1 cellular context compared by ENCODE assay signal in the genomic region with DNA sequence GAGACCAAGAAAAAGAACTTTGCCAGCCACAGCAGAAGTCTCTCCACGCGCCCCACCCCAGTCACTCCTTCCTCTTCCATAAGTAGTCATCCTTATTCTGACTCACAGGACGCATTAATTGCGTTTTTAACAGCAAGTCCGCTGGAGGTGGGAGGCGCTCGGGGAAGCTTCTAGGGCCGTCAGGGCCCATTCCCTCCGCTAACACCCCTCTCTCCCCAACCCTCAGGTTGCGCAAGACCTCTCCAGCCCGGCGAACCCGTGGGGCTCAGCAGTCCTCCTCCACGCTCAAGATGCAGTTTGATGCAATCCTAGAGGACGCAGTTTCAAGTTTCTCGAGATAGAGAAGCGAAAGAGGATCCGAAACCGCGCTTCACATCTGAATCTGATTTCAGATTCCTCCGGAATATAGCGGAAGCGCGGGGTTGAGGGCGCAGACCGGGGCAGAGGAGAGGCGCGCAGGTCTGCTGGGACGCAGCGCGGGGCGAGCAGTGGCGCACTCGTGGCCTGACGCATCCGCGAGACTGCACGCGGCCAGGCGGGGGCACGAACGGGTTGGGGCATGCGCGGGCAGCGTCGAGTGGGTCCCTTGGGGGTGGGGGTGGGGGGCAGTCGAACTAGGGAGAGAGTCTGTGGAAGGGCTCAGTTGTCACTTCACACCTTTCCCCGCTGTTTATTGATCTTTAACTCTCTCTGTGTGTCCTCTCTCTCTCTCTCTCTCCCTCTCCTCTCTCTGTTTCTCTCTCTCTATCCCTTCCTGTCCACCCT.
TF ChIP-seq lines count a peak whose summit lies in the region.

No MANE protein-coding gene starts in this region.

TF ChIP-seq in K562, 482 proteins besides CTCF, POLR2A, EP300 and RAD21 (continued from another document):
- TF ChIP-seq, protein P1, sequence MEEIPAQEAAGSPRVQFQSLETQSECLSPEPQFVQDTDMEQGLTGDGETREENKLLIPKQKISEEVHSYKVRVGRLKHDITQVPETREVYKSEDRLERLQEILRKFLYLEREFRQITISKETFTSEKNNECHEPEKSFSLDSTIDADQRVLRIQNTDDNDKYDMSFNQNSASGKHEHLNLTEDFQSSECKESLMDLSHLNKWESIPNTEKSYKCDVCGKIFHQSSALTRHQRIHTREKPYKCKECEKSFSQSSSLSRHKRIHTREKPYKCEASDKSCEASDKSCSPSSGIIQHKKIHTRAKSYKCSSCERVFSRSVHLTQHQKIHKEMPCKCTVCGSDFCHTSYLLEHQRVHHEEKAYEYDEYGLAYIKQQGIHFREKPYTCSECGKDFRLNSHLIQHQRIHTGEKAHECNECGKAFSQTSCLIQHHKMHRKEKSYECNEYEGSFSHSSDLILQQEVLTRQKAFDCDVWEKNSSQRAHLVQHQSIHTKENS (CRISPR knock-in tag; IDR thresholded peaks at IDR 0.05) = no peak
- TF ChIP-seq RNF2 (IDR thresholded peaks at IDR 0.05) (peak; percentile 79), ZC3H11A (IDR thresholded peaks at IDR 0.05; ENCODE audit: low read depth, low read length) (no peak), ZHX1 (conservative IDR thresholded peaks at IDR 0.05; ENCODE audit: low read length) (no peak), ZNF592 (IDR thresholded peaks at IDR 0.05) (peak; percentile 81), PYGO2 (tag; IDR thresholded peaks at IDR 0.05) (0 out of 2 replicates have a peak, but pooled peaks have one; percentile 45), ETV6 (IDR thresholded peaks at IDR 0.05; ENCODE audit: borderline replicate concordance in 1 of 2, low read depth in 2 of 2, low read length in 1 of 2) (no peak), ETV6 (CRISPR knock-in tag; IDR thresholded peaks at IDR 0.05; ENCODE audit: borderline replicate concordance) (0 out of 2 replicates have a peak, but pooled peaks have one; percentile 40), ELF4 (CRISPR knock-in tag; IDR thresholded peaks at IDR 0.05) (0 out of 2 replicates have a peak, but pooled peaks have one; percentile 6), PHF20 (IDR thresholded peaks at IDR 0.05; ENCODE audit: partially characterized antibody) (peak; percentile 55), MTA3 (IDR thresholded peaks at IDR 0.05; ENCODE audit: borderline replicate concordance) (peak; percentile 92)
